ENCODE assay signal across 8 cellular contexts in genomic region chr16:80656731-80657150, GRCh38.
DNase-seq lines count a peak whose midpoint lies in the region; ATAC-seq, FAIRE-seq and TF ChIP-seq lines count a peak whose summit lies in the region.

No MANE protein-coding gene starts in this region.

- TF ChIP-seq POLR2A in suprapubic skin (IDR thresholded peaks at IDR 0.05), result no peak

- H3K9me3 ChIP-seq in T-helper 17 cell (ENCODE audit: control insufficient read depth, low read length, poor library complexity, severe bottlenecking), result no peaks in the 10 kb centered on the region
- H3K9me3 ChIP-seq in suprapubic skin, result no peaks in the 10 kb centered on the region

- peak; percentile 97 for ATAC-seq in GM18511 (IDR thresholded peaks at IDR 0.05; ENCODE audit: unreplicated experiment)
- peak; percentile 91 for ATAC-seq in HG02610 (IDR thresholded peaks at IDR 0.05; ENCODE audit: unreplicated experiment)
- ATAC-seq in T-helper 17 cell, result peak; percentile 82
- ATAC-seq in memory B cell (ENCODE audit: low read depth), result peak; percentile 70

- 52% methylated on average over 8 of the region's 8 CpGs for WGBS in suprapubic skin

- H3K9me3 Mint-ChIP-seq in memory B cell, result peaks cover 6% of the 10 kb centered on the region

- no peaks in the 10 kb centered on the region for H3K27me3 ChIP-seq in suprapubic skin

- no peak for TF ChIP-seq EP300 in suprapubic skin (IDR thresholded peaks at IDR 0.05)

- no peak for TF ChIP-seq CTCF in suprapubic skin (IDR thresholded peaks at IDR 0.05)

- H3K4me3 Mint-ChIP-seq in T-helper 17 cell, result peak overlapping the region; percentile 85
- peak overlapping the region; percentile 87 for H3K4me3 Mint-ChIP-seq in memory B cell

- H3K4me1 ChIP-seq in suprapubic skin, result no peaks in the 10 kb centered on the region

- H3K4me3 ChIP-seq in suprapubic skin, result no peak overlapping the region

- no peaks in the 10 kb centered on the region for H3K36me3 ChIP-seq in suprapubic skin

- H3K36me3 Mint-ChIP-seq in T-helper 17 cell (ENCODE audit: low read depth), result peaks cover 2% of the 10 kb centered on the region
- H3K36me3 Mint-ChIP-seq in memory B cell, result peaks cover 2% of the 10 kb centered on the region

- FAIRE-seq in frontal cortex (lab: Jason Lieb, UNC), result no peak

- DNase-seq in T-helper 17 cell (no peak), memory B cell (ENCODE audit: low spot score in 2 of 2) (no peak), islet precursor cell (no peak), suprapubic skin (ENCODE audit: low spot score in 2 of 2) (no peak), NCI-H1436 treated with DMSO at 0.1 percent for 48 hours (lab: John Stamatoyannopoulos, UW) (no peak), frontal cortex (ENCODE audit: low spot score in 2 of 2) (no peak)

- H3K27me3 Mint-ChIP-seq in T-helper 17 cell (no peaks in the 10 kb centered on the region), memory B cell (no peaks in the 10 kb centered on the region)

- H3K27ac Mint-ChIP-seq in T-helper 17 cell, result peak overlapping the region; percentile 92
- peak overlapping the region; percentile 88 for H3K27ac Mint-ChIP-seq in memory B cell

- H3K4me1 Mint-ChIP-seq in T-helper 17 cell, result peaks cover 22% of the 10 kb centered on the region
- H3K4me1 Mint-ChIP-seq in memory B cell, result peaks cover 17% of the 10 kb centered on the region

- no peak overlapping the region for H3K27ac ChIP-seq in suprapubic skin
